ENCODE assay signal across 17 cellular contexts in the genomic region with DNA sequence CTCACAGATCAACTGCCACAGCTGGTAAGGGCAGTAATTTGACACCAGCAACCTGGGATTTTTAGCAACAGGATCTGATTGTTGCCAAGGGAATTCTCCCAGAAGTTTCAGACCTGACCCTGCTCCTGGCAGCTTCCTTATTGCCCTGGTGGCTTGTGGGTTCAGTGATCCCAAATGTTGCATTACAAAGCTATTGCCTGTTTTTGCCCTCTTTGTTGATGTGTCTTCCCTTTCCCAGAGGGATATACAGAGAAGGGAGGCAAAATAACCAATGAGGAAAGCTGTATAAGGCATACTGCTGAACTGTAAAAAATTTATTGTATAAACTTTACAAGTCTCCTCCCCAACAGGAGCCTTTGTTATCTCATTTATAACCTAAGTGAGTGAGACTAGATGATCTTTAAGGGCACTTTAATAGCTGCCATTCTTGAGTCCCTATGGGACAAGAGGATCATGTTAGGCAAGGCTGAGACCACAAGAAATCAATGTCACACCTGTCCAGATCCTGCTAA. TPM values are rescaled to one million over a fixed set of nuclear protein-coding genes. Genes with fewer than 3 reads are reported as not detected.
A peak's percentile ranks its signal among the peaks of the same experiment; 100 is the strongest.
DNase-seq lines count a peak whose midpoint lies in the region; ATAC-seq and TF ChIP-seq lines count a peak whose summit lies in the region.
"Had no signal": no experiment of that assay in that cellular context is flagged by ENCODE, and none has a peak within 500 bp of the region (broad histone marks: within the 10 kb centered on the region; RNA-seq: fewer than 3 reads in every experiment).

No MANE protein-coding gene starts in this region.

- H3K36me3 ChIP-seq in CD4-positive, CD25-positive, alpha-beta regulatory T cell (ENCODE audit: control insufficient read depth, insufficient read depth, low read length): no peaks in the 10 kb centered on the region
- H3K36me3 ChIP-seq in hepatocyte (replicated peaks; ENCODE audit: insufficient read depth, low read depth): no peaks in the 10 kb centered on the region
- no peaks in the 10 kb centered on the region for H3K36me3 ChIP-seq in mammary epithelial cell (ENCODE audit: insufficient read depth, low read length)
- H3K36me3 ChIP-seq: WERI-Rb-1 had no signal

- H3K27me3 ChIP-seq in CD4-positive, CD25-positive, alpha-beta regulatory T cell (ENCODE audit: control insufficient read depth, insufficient read depth, low read length): no peaks in the 10 kb centered on the region
- H3K27me3 ChIP-seq in HL-60 (ENCODE audit: insufficient read depth, poor library complexity, severe bottlenecking) (no peaks in the 10 kb centered on the region), hepatocyte (no peaks in the 10 kb centered on the region), mammary epithelial cell (ENCODE audit: insufficient read depth, low read length) (no peaks in the 10 kb centered on the region)

- no peaks in the 10 kb centered on the region for H3K9me3 ChIP-seq in CD4-positive, CD25-positive, alpha-beta regulatory T cell (ENCODE audit: control insufficient read depth in 2 of 2, low read length in 2 of 2)
- no peaks in the 10 kb centered on the region for H3K9me3 ChIP-seq in hepatocyte (ENCODE audit: low read depth)
- H3K9me3 ChIP-seq in mammary epithelial cell (replicated peaks; ENCODE audit: insufficient read depth, low read length): peaks cover 3% of the 10 kb centered on the region
- H3K9me3 ChIP-seq: heart left ventricle had no signal

- H2AFZ ChIP-seq in hepatocyte (no peak overlapping the region), mammary epithelial cell (ENCODE audit: low read depth, low read length) (no peak overlapping the region)

- intact Hi-C loops in mammary epithelial cell (cut with micrococcal nuclease): no loop called here

- DNase-seq in CD4-positive, CD25-positive, alpha-beta regulatory T cell: no peak
- peak in 1 of 2 experiments; percentile 17 for DNase-seq in HL-60 (ENCODE audit: low read depth in 1 of 2, low spot score in 1 of 2)
- DNase-seq in naive B cell: no peak
- DNase-seq in SK-N-DZ (ENCODE audit: low spot score): no peak
- DNase-seq in hepatocyte (ENCODE audit: low spot score): no peak
- DNase-seq in mammary epithelial cell: no peak
- DNase-seq: activated effector memory CD4-positive, alpha-beta T cell treated with anti-CD3 and anti-CD28 coated beads, Interleukin-2, amount 50 U/mL, for 16 hours; caudate nucleus; CD8-positive, alpha-beta T cell; heart left ventricle; NCI-H1105 treated with DMSO at 0.1 percent for 48 hours; stimulated activated CD4-positive, alpha-beta T cell treated with anti-CD3 and anti-CD28 coated beads, Interleukin-2, amount 100 ng/mL, for 48 hours; stimulated activated naive CD4-positive, alpha-beta T cell; WERI-Rb-1 had no signal

- no peaks in the 10 kb centered on the region for H3K36me3 Mint-ChIP-seq in CD4-positive, CD25-positive, alpha-beta regulatory T cell
- no peaks in the 10 kb centered on the region for H3K36me3 Mint-ChIP-seq in activated naive CD8-positive, alpha-beta T cell
- H3K36me3 Mint-ChIP-seq in naive B cell: peaks cover 24 to 29% of the 10 kb centered on the region in 2 donors
- H3K36me3 Mint-ChIP-seq: CD8-positive, alpha-beta T cell had no signal

- H3K9me2 ChIP-seq in hepatocyte (replicated peaks; ENCODE audit: insufficient read depth): no peaks in the 10 kb centered on the region

- H3K4me1 ChIP-seq in CD4-positive, CD25-positive, alpha-beta regulatory T cell (ENCODE audit: control insufficient read depth, insufficient read depth, low read length, poor library complexity, severe bottlenecking): peaks cover 24% of the 10 kb centered on the region
- peaks cover 3% of the 10 kb centered on the region for H3K4me1 ChIP-seq in hepatocyte (ENCODE audit: insufficient read depth)
- H3K4me1 ChIP-seq in mammary epithelial cell (ENCODE audit: insufficient read depth, low read length): no peaks in the 10 kb centered on the region

- no peak for ATAC-seq in CD4-positive, CD25-positive, alpha-beta regulatory T cell (ENCODE audit: low read depth in 2 of 2)
- ATAC-seq in naive B cell (ENCODE audit: low read depth in 2 of 2) (no peak), HG02981 (IDR thresholded peaks at IDR 0.05; ENCODE audit: unreplicated experiment) (no peak)
- ATAC-seq: CD8-positive, alpha-beta T cell; heart left ventricle had no signal

- H3K4me2 ChIP-seq in hepatocyte (no peak overlapping the region), mammary epithelial cell (ENCODE audit: insufficient read depth, low read depth, low read length) (no peak overlapping the region)

- peaks cover 8 to 46% (median 18%) of the 10 kb centered on the region in 4 donors for H3K4me1 Mint-ChIP-seq in CD4-positive, CD25-positive, alpha-beta regulatory T cell
- H3K4me1 Mint-ChIP-seq in activated naive CD8-positive, alpha-beta T cell (ENCODE audit: low read depth): peaks cover 83% of the 10 kb centered on the region
- peaks cover 60 to 95% (median 77%) of the 10 kb centered on the region in 3 donors for H3K4me1 Mint-ChIP-seq in naive B cell

- H4K20me1 ChIP-seq in hepatocyte (ENCODE audit: insufficient read depth, poor library complexity, severe bottlenecking) (no peaks in the 10 kb centered on the region), mammary epithelial cell (ENCODE audit: insufficient read depth, low read length) (no peaks in the 10 kb centered on the region)

- H3K4me3 ChIP-seq in CD4-positive, CD25-positive, alpha-beta regulatory T cell (ENCODE audit: low read depth, low read length): no peak overlapping the region
- H3K4me3 ChIP-seq in HL-60 (replicated peaks; ENCODE audit: insufficient read depth, low read length) (peak overlapping the region; percentile 26), hepatocyte (no peak overlapping the region), mammary epithelial cell (replicated peaks in 1 of 3; ENCODE audit: insufficient read depth in 1 of 3, low read depth in 2 of 3, low read length in 3 of 3) (no peak overlapping the region)

- no peak overlapping the region for H3K27ac ChIP-seq in CD4-positive, CD25-positive, alpha-beta regulatory T cell (ENCODE audit: insufficient read depth, low read length, poor library complexity, severe bottlenecking)
- H3K27ac ChIP-seq in HL-60 (replicated peaks) (peak overlapping the region; percentile 100), hepatocyte (no peak overlapping the region), mammary epithelial cell (ENCODE audit: insufficient read depth, low read depth, low read length) (no peak overlapping the region)
- H3K27ac ChIP-seq: WERI-Rb-1 had no signal

- H3K27ac Mint-ChIP-seq in CD4-positive, CD25-positive, alpha-beta regulatory T cell: peak overlapping the region in 2 of 3 donors; percentile 9 to 93
- H3K27ac Mint-ChIP-seq in activated naive CD8-positive, alpha-beta T cell: peak overlapping the region; percentile 29
- H3K27ac Mint-ChIP-seq in naive B cell: peak overlapping the region in 5 of 6 donors; percentile 2 to 88 (median 87)
- H3K27ac Mint-ChIP-seq: CD8-positive, alpha-beta T cell had no signal

- H3K79me2 ChIP-seq in hepatocyte (no peaks in the 10 kb centered on the region), mammary epithelial cell (ENCODE audit: insufficient read depth, low read length) (no peaks in the 10 kb centered on the region)

- no TSS peak for BruUV-seq in mammary epithelial cell (replicated peaks; lab: Mats Ljungman, UMichigan)

- dilution Hi-C loops in mammary epithelial cell (cut with HindIII; ENCODE audit: low sequenced_read_pairs): no loop called here

- H3K4me3 Mint-ChIP-seq in CD4-positive, CD25-positive, alpha-beta regulatory T cell: no peak overlapping the region
- H3K4me3 Mint-ChIP-seq in activated naive CD8-positive, alpha-beta T cell: no peak overlapping the region
- H3K4me3 Mint-ChIP-seq in naive B cell: peak overlapping the region; percentile 74 to 97 (median 91)
- H3K4me3 Mint-ChIP-seq: CD8-positive, alpha-beta T cell had no signal

- H3K9me3 Mint-ChIP-seq in CD4-positive, CD25-positive, alpha-beta regulatory T cell: peaks cover 0 to 1% (median 0%) of the 10 kb centered on the region in 7 donors
- no peaks in the 10 kb centered on the region for H3K9me3 Mint-ChIP-seq in activated naive CD8-positive, alpha-beta T cell (ENCODE audit: low read depth)
- peaks cover 0 to 10% (median 0%) of the 10 kb centered on the region in 7 donors for H3K9me3 Mint-ChIP-seq in naive B cell
- H3K9me3 Mint-ChIP-seq: CD8-positive, alpha-beta T cell had no signal

- in situ Hi-C loops in mammary epithelial cell (cut with MboI; ENCODE audit: low sequenced_read_pairs in 2 of 2): no loop called here

- TF ChIP-seq CTCF in HL-60 (IDR thresholded peaks at IDR 0.05; ENCODE audit: insufficient read depth, low read length) (no peak), hepatocyte (IDR thresholded peaks at IDR 0.05; ENCODE audit: poor library complexity) (no peak), mammary epithelial cell (conservative IDR thresholded peaks at IDR 0.05 in 1 of 2, IDR thresholded peaks at IDR 0.05 in 1 of 2; ENCODE audit: extremely low read depth in 1 of 2, insufficient read depth in 1 of 2, low read depth in 1 of 2, low read length in 2 of 2) (no peak)

- H3K27me3 Mint-ChIP-seq in CD4-positive, CD25-positive, alpha-beta regulatory T cell: no peaks in the 10 kb centered on the region
- H3K27me3 Mint-ChIP-seq in activated naive CD8-positive, alpha-beta T cell: no peaks in the 10 kb centered on the region
- H3K27me3 Mint-ChIP-seq in naive B cell: no peaks in the 10 kb centered on the region

- CTCF ChIA-PET in mammary epithelial cell (lab: Charles Lee; ENCODE audit: low non-redundant PET): interaction anchor here (0.6 kb wide), 1 partner anchor 24 kb away, joined by 3 read pairs; no protein-coding TSS in a partner anchor

- H3K9ac ChIP-seq in mammary epithelial cell (ENCODE audit: insufficient read depth, low read length): no peak overlapping the region

RNA-seq across cellular contexts. Expression of a gene that starts 22.2 kb away (rescaled TPM):
- not detected for total RNA-seq in CD4-positive, CD25-positive, alpha-beta regulatory T cell
- not detected for polyA plus RNA-seq in CD4-positive, CD25-positive, alpha-beta regulatory T cell
- polyA plus RNA-seq in naive B cell (ENCODE audit: low read depth in 6 of 6) (under 1 TPM in 2 of 6 donors, not detected in 4; 0.21 to 0.40 TPM), hepatocyte (3.2 and 5.6 TPM in 2 replicates), mammary epithelial cell (not detected)
- polyA plus RNA-seq in SK-N-DZ (2014; cell fraction: cytosol; rRNA removed): not detected in 2 replicates
- polyA plus RNA-seq in SK-N-DZ (2014; cell fraction: nucleus; rRNA removed): not detected in 2 replicates
- total RNA-seq in hepatocyte (5.3 and 8.8 TPM in 2 replicates), mammary epithelial cell (not detected)
- not detected for polyA minus RNA-seq in mammary epithelial cell
- total RNA-seq: CD8-positive, alpha-beta T cell; lung microvascular endothelial cell had no signal

Comparison
In these comparisons a context has a peak if more than half of its experiments do, and no peak if none do; other contexts are left out.
1. H3K27ac Mint-ChIP-seq: peak in every context shown above with its lines; median percentile 87 in naive B cell; 51 in CD4-positive, CD25-positive, alpha-beta regulatory T cell; 29 in activated naive CD8-positive, alpha-beta T cell.
2. H3K4me3 Mint-ChIP-seq: peak in naive B cell (8 of 8); none in CD4-positive, CD25-positive, alpha-beta regulatory T cell (0 of 4) and activated naive CD8-positive, alpha-beta T cell (single experiment).